Comparison of ENCODE assay signal across 9 cellular contexts in the genomic region with DNA sequence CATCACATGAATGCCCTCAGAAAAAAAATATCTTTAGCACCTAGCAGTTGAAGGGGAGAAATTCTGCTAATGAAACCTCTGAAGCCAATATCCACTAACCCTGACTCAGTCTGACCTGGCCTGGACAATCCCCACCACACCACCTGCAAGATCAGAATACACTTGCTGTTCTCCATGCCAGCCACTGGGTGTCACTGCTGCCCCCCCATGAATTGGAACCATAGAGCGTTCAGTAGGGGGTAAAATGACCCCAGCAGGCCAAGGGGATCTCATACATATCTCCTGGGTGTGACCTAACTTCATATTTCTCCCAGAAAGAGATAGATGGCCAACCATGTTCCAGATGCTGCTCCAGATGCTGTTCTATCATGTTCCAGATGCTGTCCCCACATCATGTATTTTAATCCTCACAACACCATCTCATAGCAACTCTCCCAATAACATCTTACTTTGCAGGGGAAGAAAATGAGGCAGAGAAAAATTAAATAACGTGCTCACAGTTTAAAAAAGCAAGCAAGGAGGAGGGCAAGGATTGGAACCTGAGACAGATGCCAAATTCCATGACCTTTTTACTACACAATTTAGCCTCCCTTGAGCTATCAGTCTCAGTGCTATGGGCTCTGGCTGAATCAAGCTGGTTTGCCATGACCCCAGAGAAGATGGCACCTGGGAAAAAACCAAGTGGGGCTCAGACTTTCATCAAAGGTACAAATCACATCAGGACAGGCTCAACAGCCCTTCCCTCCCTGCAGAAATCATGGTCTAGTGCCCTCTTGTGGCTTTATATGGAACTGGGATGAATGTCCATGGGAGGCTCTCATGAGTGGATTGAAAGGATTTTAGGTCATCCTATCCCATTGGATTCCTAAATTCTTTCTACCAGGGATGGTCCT. TPM values are rescaled to one million over a fixed set of nuclear protein-coding genes. Genes with fewer than 3 reads are reported as not detected.
DNase-seq lines count a peak whose midpoint lies in the region; ATAC-seq and TF ChIP-seq lines count a peak whose summit lies in the region.
"Had no signal": no experiment of that assay in that cellular context is flagged by ENCODE, and none has a peak within 500 bp of the region (broad histone marks: within the 10 kb centered on the region; RNA-seq: fewer than 3 reads in every experiment).

No MANE protein-coding gene starts in this region.

- no peak overlapping the region for H3K4me3 Mint-ChIP-seq in nephron

- no peak overlapping the region for H3K4me3 ChIP-seq in breast epithelium
- H3K4me3 ChIP-seq: BLaER1 treated with 17β-estradiol and CSF1 and Interleukin-3, amounts not matched to agents 10 nM and 100 nM had no signal

- peaks cover 25% of the 10 kb centered on the region for H3K4me1 Mint-ChIP-seq in nephron

- no peaks in the 10 kb centered on the region for H3K9me3 ChIP-seq in breast epithelium
- H3K9me3 ChIP-seq: BLaER1 treated with 17β-estradiol and CSF1 and Interleukin-3, amounts not matched to agents 10 nM and 100 nM had no signal

- DNase-seq in NCI-H1417 (lab: John Stamatoyannopoulos, UW) (peak; percentile 7 to 71 (median 21)), NCI-H1417 treated with DMSO at 0.1 percent for 48 hours (lab: John Stamatoyannopoulos, UW) (no peak), NCI-H226 (peak; percentile 26), breast epithelium (ENCODE audit: low spot score in 2 of 2) (no peak), cortex of kidney (lab: John Stamatoyannopoulos, UW) (no peak), SW480 (ENCODE audit: low spot score) (no peak)

- peak; percentile 48 for ATAC-seq in GM21390 (IDR thresholded peaks at IDR 0.05; ENCODE audit: unreplicated experiment)

- no peaks in the 10 kb centered on the region for H3K9me3 Mint-ChIP-seq in nephron

- H3K36me3 ChIP-seq in breast epithelium: no peaks in the 10 kb centered on the region
- H3K36me3 ChIP-seq: BLaER1 treated with 17β-estradiol and CSF1 and Interleukin-3, amounts not matched to agents 10 nM and 100 nM had no signal

- TF ChIP-seq CTCF in breast epithelium (IDR thresholded peaks at IDR 0.05) (peak in 2 of 3 donors; percentile 15 to 30), nephron (IDR thresholded peaks at IDR 0.05; ENCODE audit: unreplicated experiment in 3 of 3) (peak; percentile 38 to 47 (median 39))

- peaks cover 35% of the 10 kb centered on the region for H3K27me3 Mint-ChIP-seq in nephron (ENCODE audit: low read depth)

- H3K27me3 ChIP-seq in breast epithelium: no peaks in the 10 kb centered on the region
- H3K27me3 ChIP-seq: BLaER1 treated with 17β-estradiol and CSF1 and Interleukin-3, amounts not matched to agents 10 nM and 100 nM had no signal

- no peak overlapping the region for H3K27ac Mint-ChIP-seq in nephron

- TF ChIP-seq POLR2A in breast epithelium (IDR thresholded peaks at IDR 0.05): no peak

- intact Hi-C loops in breast epithelium (cut with DNase I; ENCODE audit: low total_unique reads): no loop called here

- no peak overlapping the region for H3K27ac ChIP-seq in breast epithelium
- H3K27ac ChIP-seq: BLaER1 treated with 17β-estradiol and CSF1 and Interleukin-3, amounts not matched to agents 10 nM and 100 nM had no signal

- H3K4me1 ChIP-seq in breast epithelium: no peaks in the 10 kb centered on the region

- H3K36me3 Mint-ChIP-seq in nephron (ENCODE audit: low read depth): no peaks in the 10 kb centered on the region

RNA-seq across cellular contexts. Expression of gene NTRK3, which starts 12.4 kb away (rescaled TPM):
- 10 to 100 TPM in 2 of 3 donors, 1 to 10 TPM in 1; 1.9 to 23.6 (median 13.8) TPM for total RNA-seq in breast epithelium

Comparison
In these comparisons a context has a peak if more than half of its experiments do, and no peak if none do; other contexts are left out.
1. DNase-seq: peak in NCI-H1417 (3 of 3) and NCI-H226 (single experiment); none in NCI-H1417 treated with DMSO at 0.1 percent for 48 hours (single experiment), breast epithelium (0 of 2), cortex of kidney (single experiment) and SW480 (single experiment).